Comparison of ENCODE assay signal across 8 cellular contexts in the genomic region with DNA sequence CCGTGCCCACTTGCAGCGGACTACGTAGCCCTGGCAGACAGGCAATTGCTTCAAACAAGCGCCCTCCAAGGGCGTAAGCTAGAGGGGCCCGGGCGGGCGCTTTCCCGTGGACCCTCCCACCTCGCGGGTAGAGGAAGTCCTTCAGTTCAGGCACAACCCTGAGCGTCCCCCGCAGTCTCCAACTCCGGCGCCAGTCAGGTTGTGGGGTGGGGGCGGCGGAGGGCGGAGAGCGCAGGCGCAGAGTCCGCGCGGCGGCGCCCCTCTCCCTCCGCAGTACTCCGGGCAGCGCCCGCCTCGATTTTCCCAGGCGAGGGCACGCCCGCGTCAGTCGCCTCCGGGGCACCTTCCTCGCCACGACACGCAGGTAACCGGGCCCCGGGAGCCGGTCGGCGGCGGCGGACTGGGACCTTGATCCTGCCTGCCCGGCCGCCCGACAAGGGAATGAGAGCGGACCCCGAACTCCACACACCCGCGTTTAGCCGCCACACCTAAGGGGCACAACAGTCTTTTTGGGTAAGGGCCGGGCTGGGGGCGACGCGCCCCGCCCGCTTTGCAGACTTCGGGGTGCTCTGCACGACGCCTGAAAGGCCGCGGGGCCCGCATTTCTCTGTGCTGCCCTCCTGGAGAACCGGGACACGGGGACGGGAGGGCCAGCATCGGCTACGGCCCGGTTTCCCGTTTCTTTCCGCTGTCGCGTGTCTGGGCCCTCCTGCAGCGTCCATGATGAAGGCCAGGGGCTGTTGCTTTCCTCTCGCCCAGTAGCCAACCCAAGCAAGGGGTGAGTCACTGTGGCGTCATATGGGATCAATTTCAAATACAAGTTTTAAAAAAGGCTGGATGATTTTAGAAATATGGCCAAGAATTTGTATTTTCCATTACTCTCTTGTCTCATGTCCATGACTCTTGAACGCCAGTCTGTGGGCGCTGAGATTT. TPM values are rescaled to one million over a fixed set of nuclear protein-coding genes. Genes with fewer than 3 reads are reported as not detected.
DNase-seq lines count a peak whose midpoint lies in the region; ATAC-seq, FAIRE-seq and TF ChIP-seq lines count a peak whose summit lies in the region.

A gene (plus strand): TSS at position 276 of the 933 bp plus-strand sequence. CDS start 35,335 bp downstream, outside the sequence.

- peak within 1 kb of the TSS; percentile 96 for H3K4me2 ChIP-seq in keratinocyte (ENCODE audit: control insufficient read depth, extremely low read depth, insufficient read depth, low read depth, low read length)

- H3K36me3 ChIP-seq in keratinocyte (ENCODE audit: control insufficient read depth in 2 of 2, extremely low read depth in 1 of 2, insufficient read depth in 2 of 2, low read length in 2 of 2): no peaks in the 10 kb centered on the region
- H3K36me3 ChIP-seq in small intestine (ENCODE audit: control insufficient read depth in 2 of 2, insufficient read depth in 2 of 2, low read length in 2 of 2): no peaks in the 10 kb centered on the region

- FAIRE-seq in A204.1 (lab: Jason Lieb, UNC) (peak; percentile 57), keratinocyte (lab: Jason Lieb, UNC) (no peak), small intestine (lab: Jason Lieb, UNC) (no peak)

- 1% methylated on average over 75 to 81 of the region's 81 CpGs for WGBS in small intestine, 3 donors

- no peaks in the 10 kb centered on the region for H3K27me3 Mint-ChIP-seq in chondrocyte (ENCODE audit: low read depth)

- H2AFZ ChIP-seq in keratinocyte (ENCODE audit: control insufficient read depth, low read length): peak within 1 kb of the TSS; percentile 81

- TF ChIP-seq CTCF in VCaP (conservative IDR thresholded peaks at IDR 0.05): no peak
- TF ChIP-seq CTCF in chondrocyte (IDR thresholded peaks at IDR 0.05): peak; percentile 26
- no peak for TF ChIP-seq CTCF in keratinocyte (optimal IDR thresholded peaks at IDR 0.05 in 1 of 3, IDR thresholded peaks at IDR 0.05 in 1 of 3, conservative IDR thresholded peaks at IDR 0.05 in 1 of 3; ENCODE audit: extremely low read depth in 1 of 3, insufficient read depth in 2 of 3, low read length in 3 of 3)

- H3K27ac Mint-ChIP-seq in chondrocyte (ENCODE audit: unreplicated experiment): peak within 1 kb of the TSS; percentile 92

- H3K9me3 ChIP-seq in keratinocyte (ENCODE audit: control insufficient read depth, low read depth, low read length) (no peaks in the 10 kb centered on the region), small intestine (ENCODE audit: control insufficient read depth, low read depth) (no peaks in the 10 kb centered on the region)

- peaks cover 2% of the 10 kb centered on the region for H3K36me3 Mint-ChIP-seq in chondrocyte (ENCODE audit: low read depth)

- H3K9me1 ChIP-seq in keratinocyte (ENCODE audit: control insufficient read depth, extremely low read depth, insufficient read depth, low read length): no peaks in the 10 kb centered on the region

- H3K79me2 ChIP-seq in keratinocyte (ENCODE audit: control insufficient read depth, insufficient read depth, low read length): no peaks in the 10 kb centered on the region

- peak; percentile 43 for ATAC-seq in GM18909 (IDR thresholded peaks at IDR 0.05; ENCODE audit: poor library complexity, unreplicated experiment)

- H3K27me3 ChIP-seq in keratinocyte (ENCODE audit: control insufficient read depth, extremely low read depth, insufficient read depth, low read length): peaks cover 11% of the 10 kb centered on the region
- H3K27me3 ChIP-seq in small intestine (ENCODE audit: control insufficient read depth in 2 of 2, insufficient read depth in 2 of 2, low read length in 2 of 2): peaks cover 0 to 5% of the 10 kb centered on the region in 2 donors

- peak; percentile 43 for DNase-seq in NCI-H1417 treated with DMSO at 0.1 percent for 48 hours (lab: John Stamatoyannopoulos, UW)
- DNase-seq in chondrocyte (ENCODE audit: low spot score): no peak
- no peak for DNase-seq in keratinocyte (ENCODE audit: low read depth, low spot score)
- DNase-seq in small intestine: no peak
- no peak for DNase-seq in SKM-1 treated with dmso at 0.1 percent for 144 hours (lab: John Stamatoyannopoulos, UW; ENCODE audit: unreplicated experiment)

- H3K27ac ChIP-seq in VCaP (peak within 1 kb of the TSS; percentile 59; the same call in 1 of the 2 replicates), keratinocyte (ENCODE audit: control insufficient read depth, insufficient read depth, low read length) (peak within 1 kb of the TSS; percentile 20), small intestine (ENCODE audit: low read depth in 1 of 2, low read length in 1 of 2) (peak within 1 kb of the TSS in 1 of 2 donors; percentile 81)

- H3K4me1 ChIP-seq in keratinocyte (ENCODE audit: control insufficient read depth, extremely low read depth, insufficient read depth, low read length): peaks cover 18% of the 10 kb centered on the region
- H3K4me1 ChIP-seq in small intestine (ENCODE audit: control insufficient read depth in 2 of 2, insufficient read depth in 1 of 2, low read depth in 1 of 2, low read length in 1 of 2): no peaks in the 10 kb centered on the region

- dilution Hi-C loops in keratinocyte (cut with MboI; ENCODE audit: extremely low pct_ligation_motif_present, low sequenced_read_pairs): no loop called here

- peaks cover 12% of the 10 kb centered on the region for H3K9me3 Mint-ChIP-seq in chondrocyte (ENCODE audit: low read depth)

- H3K9ac ChIP-seq in keratinocyte (ENCODE audit: control insufficient read depth, extremely low read depth, insufficient read depth, low read length): peak within 1 kb of the TSS; percentile 60

- peak within 1 kb of the TSS; percentile 94 for H3K4me3 Mint-ChIP-seq in chondrocyte (ENCODE audit: unreplicated experiment)

- H3K4me1 Mint-ChIP-seq in chondrocyte (ENCODE audit: low read depth): peaks cover 27% of the 10 kb centered on the region

- H3K4me3 ChIP-seq in keratinocyte (ENCODE audit: control insufficient read depth in 2 of 3, extremely low read depth in 1 of 3, insufficient read depth in 2 of 3, low read depth in 1 of 3, low read length in 3 of 3): peak within 1 kb of the TSS; percentile 39 to 71 (median 59)
- peak within 1 kb of the TSS; percentile 58 to 60 for H3K4me3 ChIP-seq in small intestine (ENCODE audit: low read depth in 1 of 2, low read length in 2 of 2)

- no peaks in the 10 kb centered on the region for H4K20me1 ChIP-seq in keratinocyte (ENCODE audit: control insufficient read depth, extremely low read depth, insufficient read depth, low read length)

RNA-seq across cellular contexts. Expression of the gene that starts here (rescaled TPM):
- total RNA-seq in chondrocyte: 2.8 to 3.9 TPM (median 3.8 TPM) in 3 replicates
- polyA plus RNA-seq in keratinocyte: 0.61 to 1.9 TPM (median 1.5 TPM) in 3 replicates
- not detected for polyA plus RNA-seq in keratinocyte (2011; ENCODE audit: low read depth)
- 0.51 and 0.86 TPM in 2 replicates for polyA plus RNA-seq in keratinocyte (2011; cell fraction: cytosol; rRNA removed)
- 2.1 and 2.6 TPM in 2 replicates for polyA plus RNA-seq in keratinocyte (2011; cell fraction: nucleus; rRNA removed)
- 0.18 and 0.66 TPM in 2 replicates for polyA plus RNA-seq in keratinocyte (2012; ENCODE audit: low replicate concordance)
- 0.59 to 1.4 TPM (median 0.76 TPM) in 3 replicates for polyA minus RNA-seq in keratinocyte
- not detected for polyA minus RNA-seq in keratinocyte (2011; cell fraction: cytosol; rRNA and poly(A)+ RNA removed)
- polyA minus RNA-seq in keratinocyte (2011; cell fraction: nucleus; rRNA and poly(A)+ RNA removed): 0.84 and 1.6 TPM in 2 replicates
- polyA plus RNA-seq in small intestine: 1 to 10 TPM in 1 of 3 donors, not detected in 2; 5.1 TPM
